ENCODE assay signal across 30 cellular contexts in genomic region chr1:210816136-210816535, GRCh38.
DNase-seq lines count a peak whose midpoint lies in the region; ATAC-seq and TF ChIP-seq lines count a peak whose summit lies in the region.
"Had no signal": no experiment of that assay in that cellular context is flagged by ENCODE, and none has a peak within 500 bp of the region (broad histone marks: within the 10 kb centered on the region; RNA-seq: fewer than 3 reads in every experiment).

No MANE protein-coding gene starts in this region.

- H3K27me3 Mint-ChIP-seq in brain: peaks cover 2% of the 10 kb centered on the region
- H3K27me3 Mint-ChIP-seq: activated naive CD4-positive, alpha-beta T cell treated with anti-CD3 and anti-CD28 coated beads, Interleukin-2, amount 10 ng/mL, durations not matched to agents 7 days and 5 days; stimulated activated memory B cell treated with anti-CD40 and anti-IgM and Interleukin-4, amounts not matched to agents 10 μg/mL and 1 μg/mL and 100 μg/mL, for 72 hours had no signal

- ATAC-seq in SK-N-SH treated with all-trans-retinoic acid at 6 μM for 48 hours (no peak), HG02610 (IDR thresholded peaks at IDR 0.05; ENCODE audit: unreplicated experiment) (no peak)
- ATAC-seq: CD8-positive, alpha-beta T cell; GM12878; left lung; Panc1; stimulated activated memory B cell treated with anti-CD40 and anti-IgM and Interleukin-4, amounts not matched to agents 10 μg/mL and 1 μg/mL and 100 μg/mL, for 72 hours had no signal

- H3K4me1 ChIP-seq in SK-N-SH (ENCODE audit: control insufficient read depth in 1 of 2, insufficient read depth in 2 of 2, low read depth in 1 of 2, low read length in 1 of 2): no peaks in the 10 kb centered on the region
- H3K4me1 ChIP-seq: BE2C, colonic mucosa, left lung, prostate gland, transverse colon had no signal

- H3K79me2 ChIP-seq in SK-N-SH (ENCODE audit: insufficient read depth) (no peaks in the 10 kb centered on the region), neural cell (replicated peaks; ENCODE audit: insufficient read depth, low read length) (no peaks in the 10 kb centered on the region)

- H3K4me3 ChIP-seq in SK-N-SH (ENCODE audit: low read depth in 2 of 2, low read length in 1 of 2) (no peak overlapping the region), neural cell (ENCODE audit: low read length) (peak overlapping the region; percentile 34)
- H3K4me3 ChIP-seq: colonic mucosa, GM12878, left lung, prostate gland, transverse colon had no signal

- H3K36me3 Mint-ChIP-seq in brain: no peaks in the 10 kb centered on the region
- H3K36me3 Mint-ChIP-seq: activated naive CD4-positive, alpha-beta T cell treated with anti-CD3 and anti-CD28 coated beads, Interleukin-2, amount 10 ng/mL, durations not matched to agents 7 days and 5 days; CD8-positive, alpha-beta T cell; stimulated activated memory B cell treated with anti-CD40 and anti-IgM and Interleukin-4, amounts not matched to agents 10 μg/mL and 1 μg/mL and 100 μg/mL, for 72 hours had no signal

- H3K4me2 ChIP-seq in SK-N-SH (no peak overlapping the region), neural cell (ENCODE audit: low read length) (peak overlapping the region; percentile 16)

- H3K36me3 ChIP-seq in SK-N-SH (replicated peaks in 1 of 2; ENCODE audit: control insufficient read depth in 1 of 2, insufficient read depth in 2 of 2, low read length in 1 of 2) (no peaks in the 10 kb centered on the region), neural cell (ENCODE audit: insufficient read depth, low read length) (no peaks in the 10 kb centered on the region)
- H3K36me3 ChIP-seq: BE2C, colonic mucosa, left lung, prostate gland, transverse colon had no signal

- 49% methylated on average over 5 of the region's 5 CpGs for WGBS in SK-N-SH (ENCODE audit: low lambda C conversion rate)

- POLR2A ChIA-PET in SK-N-SH (lab: Yijun Ruan, JAX): no interaction called here

- H2AFZ ChIP-seq in SK-N-SH (ENCODE audit: low read depth) (peak overlapping the region; percentile 22; the same call in 1 of the 2 replicates), neural cell (ENCODE audit: low read depth, low read length) (no peak overlapping the region)

- no peak for TF ChIP-seq CTCF in SK-N-SH (IDR thresholded peaks at IDR 0.05)
- TF ChIP-seq CTCF in brain (conservative IDR thresholded peaks at IDR 0.05): no peak
- TF ChIP-seq CTCF in neural cell (IDR thresholded peaks at IDR 0.05; ENCODE audit: poor library complexity, severe bottlenecking): no peak

- peaks cover 0 to 6% (median 0%) of the 10 kb centered on the region in 5 experiments for H3K9me3 Mint-ChIP-seq in brain
- H3K9me3 Mint-ChIP-seq: activated CD4-positive, alpha-beta memory T cell treated with anti-CD3 and anti-CD28 coated beads, Interleukin-2, amount 10 ng/mL, durations not matched to agents 7 days and 5 days; activated naive CD4-positive, alpha-beta T cell treated with anti-CD3 and anti-CD28 coated beads, Interleukin-2, amount 10 ng/mL, durations not matched to agents 7 days and 5 days; activated T-helper 1 cell treated with anti-CD3 and anti-CD28 coated beads, Interleukin-12 subunit alpha, Interleukin-12 subunit beta, Interleukin-2, Interleukin-4 antibody, amounts not matched to agents 30 ng/mL and 10 ng/mL and 1 ng/mL, durations not matched to agents 14 hours and 24 hours and 36 hours; CD8-positive, alpha-beta T cell; stimulated activated memory B cell treated with anti-CD40 and anti-IgM and Interleukin-4, amounts not matched to agents 10 μg/mL and 1 μg/mL and 100 μg/mL, for 72 hours had no signal

- TF ChIP-seq EP300 in SK-N-SH (IDR thresholded peaks at IDR 0.05; ENCODE audit: borderline replicate concordance in 1 of 2, low read depth in 1 of 2, low read length in 1 of 2) (no peak), neural cell (conservative IDR thresholded peaks at IDR 0.05; ENCODE audit: poor library complexity, severe bottlenecking) (no peak)

- no peak for DNase-seq in SK-N-SH
- peak; percentile 37 for DNase-seq in M059J (ENCODE audit: low read depth)
- no peak for DNase-seq in activated gamma-delta T cell (lab: John Stamatoyannopoulos, UW)
- DNase-seq in ureter (ENCODE audit: low spot score): no peak
- DNase-seq: activated CD4-positive, alpha-beta memory T cell treated with anti-CD3 and anti-CD28 coated beads, Interleukin-2, amount 10 ng/mL, durations not matched to agents 7 days and 5 days; activated CD8-positive, alpha-beta memory T cell treated with anti-CD3 and anti-CD28 coated beads, Interleukin-2, amount 50 U/mL, for 4 hours; activated naive CD4-positive, alpha-beta T cell treated with anti-CD3 and anti-CD28 coated beads, Interleukin-2, amount 10 ng/mL, durations not matched to agents 7 days and 5 days; BE2C; CD8-positive, alpha-beta T cell; colonic mucosa; effector CD8-positive, alpha-beta T cell; EL; left lung; NCI-H1105; NCI-H2081 treated with DMSO at 0.1 percent for 48 hours; NCI-H510A treated with DMSO at 0.1 percent for 48 hours; SHP77 treated with DMSO at 0.1 percent for 48 hours; SW 1271; T-helper 9 cell; transverse colon had no signal

- H3K27ac Mint-ChIP-seq in brain: peak overlapping the region in 3 of 5 experiments; percentile 8 to 69 (median 59)
- H3K27ac Mint-ChIP-seq: activated CD4-positive, alpha-beta memory T cell treated with anti-CD3 and anti-CD28 coated beads, Interleukin-2, amount 10 ng/mL, durations not matched to agents 7 days and 5 days; activated naive CD4-positive, alpha-beta T cell treated with anti-CD3 and anti-CD28 coated beads, Interleukin-2, amount 10 ng/mL, durations not matched to agents 7 days and 5 days; activated T-helper 1 cell treated with anti-CD3 and anti-CD28 coated beads, Interleukin-12 subunit alpha, Interleukin-12 subunit beta, Interleukin-2, Interleukin-4 antibody, amounts not matched to agents 30 ng/mL and 10 ng/mL and 1 ng/mL, durations not matched to agents 14 hours and 24 hours and 36 hours; CD8-positive, alpha-beta T cell; stimulated activated memory B cell treated with anti-CD40 and anti-IgM and Interleukin-4, amounts not matched to agents 10 μg/mL and 1 μg/mL and 100 μg/mL, for 72 hours had no signal

- H3K27ac ChIP-seq in SK-N-SH (ENCODE audit: low read depth in 2 of 2, low read length in 1 of 2) (no peak overlapping the region), neural cell (ENCODE audit: low read length) (peak overlapping the region; percentile 6)
- H3K27ac ChIP-seq: colonic mucosa, epithelial cell of prostate, left lung, prostate gland, transverse colon had no signal

- H3K9me3 ChIP-seq in SK-N-SH (no peaks in the 10 kb centered on the region), neural cell (ENCODE audit: low read length) (no peaks in the 10 kb centered on the region)
- H3K9me3 ChIP-seq: BE2C, colonic mucosa, left lung, prostate gland, transverse colon had no signal

- H4K20me1 ChIP-seq in SK-N-SH (ENCODE audit: insufficient read depth): no peaks in the 10 kb centered on the region
- H4K20me1 ChIP-seq in neural cell (ENCODE audit: insufficient read depth): no peaks in the 10 kb centered on the region

- H3F3A ChIP-seq in SK-N-SH (replicated peaks; ENCODE audit: insufficient read depth): no peaks in the 10 kb centered on the region
- H3F3A ChIP-seq in neural cell (ENCODE audit: insufficient read depth, low read length, poor library complexity, severe bottlenecking): no peaks in the 10 kb centered on the region

- H3K9ac ChIP-seq in SK-N-SH (no peak overlapping the region), neural cell (ENCODE audit: low read length) (no peak overlapping the region)

- H3K9me2 ChIP-seq in SK-N-SH (no peaks in the 10 kb centered on the region), neural cell (ENCODE audit: insufficient read depth, low read length) (no peaks in the 10 kb centered on the region)

- peak overlapping the region in 1 of 5 experiments; percentile 2 for H3K4me3 Mint-ChIP-seq in brain
- H3K4me3 Mint-ChIP-seq: activated CD4-positive, alpha-beta memory T cell treated with anti-CD3 and anti-CD28 coated beads, Interleukin-2, amount 10 ng/mL, durations not matched to agents 7 days and 5 days; activated naive CD4-positive, alpha-beta T cell treated with anti-CD3 and anti-CD28 coated beads, Interleukin-2, amount 10 ng/mL, durations not matched to agents 7 days and 5 days; activated T-helper 1 cell treated with anti-CD3 and anti-CD28 coated beads, Interleukin-12 subunit alpha, Interleukin-12 subunit beta, Interleukin-2, Interleukin-4 antibody, amounts not matched to agents 30 ng/mL and 10 ng/mL and 1 ng/mL, durations not matched to agents 14 hours and 24 hours and 36 hours; CD8-positive, alpha-beta T cell; stimulated activated memory B cell treated with anti-CD40 and anti-IgM and Interleukin-4, amounts not matched to agents 10 μg/mL and 1 μg/mL and 100 μg/mL, for 72 hours had no signal

- H3K4me1 Mint-ChIP-seq in brain: peaks cover 21% of the 10 kb centered on the region
- H3K4me1 Mint-ChIP-seq: activated CD4-positive, alpha-beta memory T cell treated with anti-CD3 and anti-CD28 coated beads, Interleukin-2, amount 10 ng/mL, durations not matched to agents 7 days and 5 days; activated naive CD4-positive, alpha-beta T cell treated with anti-CD3 and anti-CD28 coated beads, Interleukin-2, amount 10 ng/mL, durations not matched to agents 7 days and 5 days had no signal

- no peak for TF ChIP-seq RAD21 in SK-N-SH (IDR thresholded peaks at IDR 0.05; ENCODE audit: low read length)
- no peak for TF ChIP-seq RAD21 in neural cell (conservative IDR thresholded peaks at IDR 0.05)

- H3K27me3 ChIP-seq in SK-N-SH (ENCODE audit: insufficient read depth) (no peaks in the 10 kb centered on the region), neural cell (ENCODE audit: insufficient read depth, low read depth, low read length) (no peaks in the 10 kb centered on the region)
- H3K27me3 ChIP-seq: BE2C, colonic mucosa, left lung, transverse colon had no signal

- CTCF ChIA-PET in SK-N-SH (lab: Yijun Ruan, JAX): no interaction called here

TF ChIP-seq in SK-N-SH treated with all-trans-retinoic acid at 6 μM for 48 hours, 23 proteins besides CTCF, POLR2A, EP300 and RAD21:
- no peak for TF ChIP-seq ZC3H10 (CRISPR knock-in tag; IDR thresholded peaks at IDR 0.05)
- no peak for TF ChIP-seq ISL1 (CRISPR knock-in tag; IDR thresholded peaks at IDR 0.05)

TF ChIP-seq in neural cell, 6 proteins besides CTCF, POLR2A, EP300 and RAD21 (continues in another document):
- no peak for TF ChIP-seq EZH2 (IDR thresholded peaks at IDR 0.05; ENCODE audit: borderline replicate concordance, insufficient read depth, low read length, poor library complexity, severe bottlenecking)
- TF ChIP-seq MXI1 (conservative IDR thresholded peaks at IDR 0.05; ENCODE audit: poor library complexity, severe bottlenecking): no peak
- TF ChIP-seq SMC3 (conservative IDR thresholded peaks at IDR 0.05; ENCODE audit: poor library complexity): no peak
